Comparison of ENCODE assay signal across 17 cellular contexts in the genomic region with DNA sequence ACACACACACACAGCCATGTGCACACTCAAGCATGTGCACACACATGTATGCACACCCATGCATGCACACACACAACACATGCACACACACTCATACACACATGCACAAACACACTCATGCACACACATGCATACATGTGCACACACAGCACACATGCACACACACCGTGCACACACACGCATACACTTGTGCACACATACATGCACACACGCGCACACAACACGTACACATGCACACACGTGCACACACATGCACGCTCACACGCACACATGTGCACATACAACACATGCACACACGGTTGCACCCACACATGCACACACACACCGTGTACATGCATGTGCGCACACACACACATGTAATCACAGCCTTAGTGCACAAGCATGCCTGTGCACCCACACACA.
DNase-seq lines count a peak whose midpoint lies in the region; FAIRE-seq and TF ChIP-seq lines count a peak whose summit lies in the region.
"Had no signal": no experiment of that assay in that cellular context is flagged by ENCODE, and none has a peak within 500 bp of the region (broad histone marks: within the 10 kb centered on the region; RNA-seq: fewer than 3 reads in every experiment).

No MANE protein-coding gene starts in this region.

- H2BK15ac ChIP-seq in H1 (ENCODE audit: low read length) = no peak overlapping the region

- POLR2A ChIA-PET in HEK293 (lab: Yijun Ruan, JAX) = no interaction called here
- POLR2A ChIA-PET in H1 (lab: Charles Lee; ENCODE audit: partially characterized antibody) = no interaction called here
- POLR2A ChIA-PET in OCI-LY7 (lab: Charles Lee) = no interaction called here

- peak overlapping the region; percentile 67; the same call in 1 of the 2 replicates for H2BK5ac ChIP-seq in H1 (ENCODE audit: low read depth, low read length)

- H3K9me2 ChIP-seq in OCI-LY7 (ENCODE audit: insufficient read depth, low read length) = no peaks in the 10 kb centered on the region

- H2BK20ac ChIP-seq in H1 (ENCODE audit: low read length) = no peak overlapping the region

- no peak overlapping the region for H3K18ac ChIP-seq in H1 (ENCODE audit: extremely low read depth, low read length)

- H2BK120ac ChIP-seq in H1 (replicated peaks; ENCODE audit: low read depth, low read length) = no peak overlapping the region

- no peak for FAIRE-seq in H1 (lab: Jason Lieb, UNC)

- H3K27ac ChIP-seq in BLaER1 = no peak overlapping the region
- H3K27ac ChIP-seq in HEK293 (ENCODE audit: extremely low read depth, low read depth, low read length) = no peak overlapping the region
- no peak overlapping the region for H3K27ac ChIP-seq in H1 (ENCODE audit: low read depth, low read length)
- H3K27ac ChIP-seq in mesodermal cell (ENCODE audit: low read depth, low read length, severe bottlenecking) = peak overlapping the region; percentile 88
- H3K27ac ChIP-seq in OCI-LY7 (ENCODE audit: low read depth, low read length, poor library complexity, severe bottlenecking) = no peak overlapping the region
- H3K27ac ChIP-seq: Peyer's patch had no signal

- DNase-seq in H1 (ENCODE audit: low read depth in 1 of 2, low spot score in 2 of 2) (no peak), NCI-H69 (lab: John Stamatoyannopoulos, UW) (no peak), UCSD-AML1 (lab: John Stamatoyannopoulos, UW; ENCODE audit: unreplicated experiment) (no peak), NCI-H345 treated with DMSO at 0.1 percent for 48 hours (lab: John Stamatoyannopoulos, UW; ENCODE audit: unreplicated experiment) (no peak), OCI-LY7 (ENCODE audit: low spot score) (no peak)
- DNase-seq: ACHN; AML-193; CD4-positive, CD25-positive, alpha-beta regulatory T cell; EL; GOT3; NCI-H146; NCI-H2081; NCI-H524; Peyer's patch had no signal

- peak overlapping the region; percentile 11; the same call in 1 of the 2 replicates for H2BK12ac ChIP-seq in H1 (ENCODE audit: low read depth, low read length)

- H3K79me2 ChIP-seq in H1 (ENCODE audit: control insufficient read depth in 1 of 2, insufficient read depth in 2 of 2, low read length in 2 of 2) (no peaks in the 10 kb centered on the region), OCI-LY7 (ENCODE audit: insufficient read depth, low read depth, low read length) (no peaks in the 10 kb centered on the region)

- intact Hi-C loops in OCI-LY7 (cut with micrococcal nuclease; ENCODE audit: unreplicated experiment) = no loop called here

- CTCF ChIA-PET in HEK293 (lab: Yijun Ruan, JAX) (no interaction called here), H1 (lab: Charles Lee; ENCODE audit: partially characterized antibody) (interaction anchor here (1.0 to 10.2 kb wide), 5 partner anchors 13 to 233 kb away, joined by 3 to 78 read pairs (median 5); no protein-coding TSS in a partner anchor), OCI-LY7 (lab: Charles Lee; ENCODE audit: unreplicated experiment) (no interaction called here)

- no peak for TF ChIP-seq CTCF in HEK293 (tag by site-specific recombination; IDR thresholded peaks at IDR 0.05)
- no peak for TF ChIP-seq CTCF in H1 (IDR thresholded peaks at IDR 0.05; ENCODE audit: control extremely low read depth in 1 of 3, insufficient read depth in 1 of 3, low read depth in 1 of 3, low read length in 3 of 3)
- TF ChIP-seq CTCF in OCI-LY7 (conservative IDR thresholded peaks at IDR 0.05; ENCODE audit: low read length) = no peak

- peaks cover 17% of the 10 kb centered on the region; the same call in 1 of the 2 replicates for H4K20me1 ChIP-seq in BLaER1
- H4K20me1 ChIP-seq in H1 (replicated peaks in 1 of 2; ENCODE audit: control insufficient read depth in 1 of 2, insufficient read depth in 2 of 2, low read length in 2 of 2) = peaks cover 4 to 10% of the 10 kb centered on the region in 2 experiments
- H4K20me1 ChIP-seq in OCI-LY7 (ENCODE audit: insufficient read depth, low read length) = no peaks in the 10 kb centered on the region

- H2AK5ac ChIP-seq in H1 (ENCODE audit: low read depth, low read length) = peak overlapping the region; percentile 44; the same call in 1 of the 2 replicates

- WGBS in H1 (ENCODE audit: extremely low coverage in 1 of 2, insufficient coverage in 1 of 2, insufficient read length in 1 of 2, insufficient replicate concordance in 2 of 2, low coverage in 1 of 2, low lambda C conversion rate in 2 of 2, missing lambda C conversion rate in 1 of 2), 2 experiments = 89% methylated on average over 11 of the region's 11 CpGs; no CpG with 5 or more reads in 1 of the 2 experiments
- 92 to 95% methylated on average over 11 of the region's 11 CpGs for WGBS in mesodermal cell (ENCODE audit: insufficient coverage in 2 of 2), 2 experiments

- H3K23ac ChIP-seq in H1 (ENCODE audit: insufficient read length) = peak overlapping the region; percentile 53

- H3K9me3 ChIP-seq in BLaER1 = no peaks in the 10 kb centered on the region
- no peaks in the 10 kb centered on the region for H3K9me3 ChIP-seq in HEK293 (ENCODE audit: control insufficient read depth, insufficient read depth, low read depth, low read length)
- no peaks in the 10 kb centered on the region for H3K9me3 ChIP-seq in H1 (ENCODE audit: insufficient read depth in 2 of 2, low read depth in 1 of 2, low read length in 1 of 2)
- no peaks in the 10 kb centered on the region for H3K9me3 ChIP-seq in mesodermal cell (ENCODE audit: control insufficient read depth, low read length)
- no peaks in the 10 kb centered on the region for H3K9me3 ChIP-seq in OCI-LY7 (ENCODE audit: low read length)
- H3K9me3 ChIP-seq: Peyer's patch had no signal

- H4K91ac ChIP-seq in H1 (replicated peaks; ENCODE audit: insufficient read length, low read length) = peak overlapping the region; percentile 81

- no peak overlapping the region for H4K8ac ChIP-seq in H1 (ENCODE audit: extremely low read depth, insufficient read depth, low read length)

- H3K14ac ChIP-seq in H1 (ENCODE audit: insufficient read length) = peak overlapping the region; percentile 8

- H3K79me1 ChIP-seq in H1 (ENCODE audit: low read depth, low read length) = peaks cover 6% of the 10 kb centered on the region; the same call in 1 of the 2 replicates

- H3K4ac ChIP-seq in H1 (replicated peaks; ENCODE audit: insufficient read length, low read depth, low read length) = peak overlapping the region; percentile 94

- no peak overlapping the region for H3K56ac ChIP-seq in H1 (replicated peaks; ENCODE audit: insufficient read length, low read depth, low read length)

- H2AFZ ChIP-seq in H1 (ENCODE audit: low read length) (no peak overlapping the region), OCI-LY7 (ENCODE audit: low read length) (no peak overlapping the region)

- no peak overlapping the region for H4K5ac ChIP-seq in H1 (ENCODE audit: insufficient read length, low read depth, low read length)

- H3K4me3 ChIP-seq in BLaER1 (no peak overlapping the region), HEK293 (ENCODE audit: low read depth, low read length) (no peak overlapping the region), H1 (ENCODE audit: extremely low read depth in 1 of 4, insufficient read depth in 2 of 4, low read depth in 3 of 4, low read length in 4 of 4) (no peak overlapping the region), mesodermal cell (ENCODE audit: extremely low read depth, insufficient read depth, low read length, poor library complexity, severe bottlenecking) (no peak overlapping the region), OCI-LY7 (ENCODE audit: low read depth, low read length, poor library complexity, severe bottlenecking) (no peak overlapping the region)
- H3K4me3 ChIP-seq: Peyer's patch had no signal

- no peak for TF ChIP-seq POLR2A in H1 (IDR thresholded peaks at IDR 0.05; ENCODE audit: control extremely low read depth in 1 of 2, low read depth in 2 of 2, low read length in 2 of 2)

- TF ChIP-seq EP300 in H1 (IDR thresholded peaks at IDR 0.05; ENCODE audit: borderline replicate concordance in 1 of 2, low read depth in 2 of 2, low read length in 2 of 2) = no peak

- peaks cover 90% of the 10 kb centered on the region for H3K4me1 ChIP-seq in BLaER1
- H3K4me1 ChIP-seq in HEK293 (ENCODE audit: control insufficient read depth, insufficient read depth, low read length) = no peaks in the 10 kb centered on the region
- no peaks in the 10 kb centered on the region; a peak in 2 of 7 replicates for H3K4me1 ChIP-seq in H1 (replicated peaks in 1 of 4; ENCODE audit: control insufficient read depth in 3 of 4, insufficient read depth in 4 of 4, low read length in 3 of 4)
- H3K4me1 ChIP-seq in mesodermal cell (ENCODE audit: control insufficient read depth, insufficient read depth, low read length, poor library complexity, severe bottlenecking) = peaks cover 36% of the 10 kb centered on the region
- H3K4me1 ChIP-seq in OCI-LY7 (ENCODE audit: insufficient read depth, low read length, poor library complexity, severe bottlenecking) = no peaks in the 10 kb centered on the region

- peaks cover 5% of the 10 kb centered on the region for H3K23me2 ChIP-seq in H1 (ENCODE audit: low read depth, low read length)

- H3K4me2 ChIP-seq in BLaER1 = peak overlapping the region; percentile 73
- no peak overlapping the region for H3K4me2 ChIP-seq in H1 (ENCODE audit: insufficient read depth in 1 of 2, low read depth in 2 of 2, low read length in 2 of 2)
- no peak overlapping the region for H3K4me2 ChIP-seq in OCI-LY7 (ENCODE audit: low read length)

- H3K36me3 ChIP-seq in BLaER1 = no peaks in the 10 kb centered on the region
- peaks cover 0 to 5% of the 10 kb centered on the region in 2 experiments; a peak in 1 of 3 replicates for H3K36me3 ChIP-seq in HEK293 (ENCODE audit: control insufficient read depth in 2 of 2, insufficient read depth in 1 of 2, low read length in 2 of 2)
- H3K36me3 ChIP-seq in H1 (ENCODE audit: control insufficient read depth in 2 of 4, insufficient read depth in 4 of 4, low read length in 3 of 4) = no peaks in the 10 kb centered on the region; a peak in 1 of 8 replicates
- H3K36me3 ChIP-seq in mesodermal cell (ENCODE audit: control insufficient read depth, insufficient read depth, low read length) = no peaks in the 10 kb centered on the region
- H3K36me3 ChIP-seq in OCI-LY7 (ENCODE audit: insufficient read depth, low read length) = no peaks in the 10 kb centered on the region
- H3K36me3 ChIP-seq: Peyer's patch had no signal

- H3K9ac ChIP-seq in BLaER1 = no peak overlapping the region
- peak overlapping the region in 1 of 4 experiments; percentile 15; a peak in 1 of 7 replicates for H3K9ac ChIP-seq in H1 (replicated peaks in 1 of 4; ENCODE audit: extremely low read depth in 1 of 4, low read depth in 3 of 4, low read length in 3 of 4)

- TF ChIP-seq RAD21 in H1 (IDR thresholded peaks at IDR 0.05 in 1 of 2, conservative IDR thresholded peaks at IDR 0.05 in 1 of 2; ENCODE audit: low read depth in 2 of 2, low read length in 2 of 2) = no peak

- H3K27me3 ChIP-seq in BLaER1 (no peaks in the 10 kb centered on the region), H1 (replicated peaks in 1 of 4; ENCODE audit: control insufficient read depth in 3 of 4, extremely low read depth in 1 of 4, insufficient read depth in 3 of 4, low read length in 3 of 4) (no peaks in the 10 kb centered on the region; a peak in 1 of 7 replicates)
- H3K27me3 ChIP-seq: Peyer's patch had no signal

- no TSS peak for BruUV-seq in OCI-LY7 (replicated peaks; lab: Mats Ljungman, UMichigan)

TF ChIP-seq in HEK293, 187 proteins besides CTCF, POLR2A, EP300 and RAD21 (continues in another document):
- no peak for TF ChIP-seq ZNF221 (tag by site-specific recombination; IDR thresholded peaks at IDR 0.05; ENCODE audit: borderline replicate concordance)

TF ChIP-seq in H1, 55 proteins besides CTCF, POLR2A, EP300 and RAD21 (continues in another document):
- TF ChIP-seq SIX5 (IDR thresholded peaks at IDR 0.05; ENCODE audit: low read depth, low read length) (no peak), CEBPB (IDR thresholded peaks at IDR 0.05; ENCODE audit: low read depth, low read length) (no peak)
